In the genomic region with DNA sequence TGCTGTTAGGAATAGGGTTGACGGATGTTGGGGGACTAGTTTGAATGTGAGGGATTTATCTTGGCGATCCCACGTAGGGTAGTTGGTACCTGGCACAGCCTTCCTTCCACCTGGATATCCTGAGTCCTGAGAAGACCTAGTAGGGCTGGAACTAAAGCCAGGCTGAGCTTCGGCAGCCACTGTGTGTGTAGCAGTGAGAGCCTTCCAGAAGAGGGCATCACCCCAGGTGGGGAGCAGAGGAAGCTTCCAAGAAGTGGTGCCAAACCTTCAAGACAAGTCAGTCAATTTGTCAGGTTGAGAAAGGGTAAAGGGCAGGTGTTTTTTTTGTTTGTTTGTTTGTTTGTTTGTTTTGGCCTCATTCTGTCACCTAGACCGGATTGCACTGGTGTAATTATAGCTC, we compare ENCODE assay signal across 12 cellular contexts. TPM values are rescaled to one million over a fixed set of nuclear protein-coding genes. Genes with fewer than 3 reads are reported as not detected.
A peak's percentile ranks its signal among the peaks of the same experiment; 100 is the strongest.
DNase-seq lines count a peak whose midpoint lies in the region; ATAC-seq and TF ChIP-seq lines count a peak whose summit lies in the region.
"Had no signal": no experiment of that assay in that cellular context is flagged by ENCODE, and none has a peak within 500 bp of the region (broad histone marks: within the 10 kb centered on the region; RNA-seq: fewer than 3 reads in every experiment).

No MANE protein-coding gene starts in this region.

- no peaks in the 10 kb centered on the region for H3K27me3 ChIP-seq in CD8-positive, alpha-beta memory T cell (ENCODE audit: insufficient read depth, low read length, poor library complexity, severe bottlenecking)
- H3K27me3 ChIP-seq in HCT116 (ENCODE audit: insufficient read depth, low read length) = no peaks in the 10 kb centered on the region
- H3K27me3 ChIP-seq: right atrium auricular region had no signal

- RAD21 ChIA-PET in HCT116 (lab: Charles Lee; ENCODE audit: low non-redundant PET in 1 of 2, low total read pairs in 2 of 2, uncharacterized antibody in 2 of 2, unreplicated experiment in 2 of 2) = interaction anchor here in 1 of 2 experiments (0.7 to 1.4 kb wide), 2 partner anchors 58 to 300 kb away, joined by 3 read pairs; no protein-coding TSS in a partner anchor

- H3K4me2 ChIP-seq in HCT116 (ENCODE audit: low read length) = no peak overlapping the region

- no peaks in the 10 kb centered on the region for H3K9me3 ChIP-seq in CD8-positive, alpha-beta memory T cell (ENCODE audit: low read length)
- no peaks in the 10 kb centered on the region; a peak in 1 of 4 replicates for H3K9me3 ChIP-seq in HCT116 (ENCODE audit: control insufficient read depth in 1 of 2, insufficient read depth in 1 of 2, low read depth in 1 of 2, low read length in 2 of 2)
- H3K9me3 ChIP-seq: right atrium auricular region had no signal

- no peak overlapping the region for H3K27ac ChIP-seq in CD8-positive, alpha-beta memory T cell (ENCODE audit: low read depth, low read length)
- H3K27ac ChIP-seq in HCT116 (ENCODE audit: low read depth, low read length) = no peak overlapping the region
- H3K27ac ChIP-seq: right atrium auricular region had no signal

- H3K27ac Mint-ChIP-seq in CD8-positive, alpha-beta memory T cell = peak overlapping the region in 7 of 8 donors; percentile 20 to 83 (median 72)
- no peak overlapping the region for H3K27ac Mint-ChIP-seq in WTC11

- ATAC-seq in HCT116 (peak; percentile 75), WTC11 (peak; percentile 57), HG03378 (IDR thresholded peaks at IDR 0.05; ENCODE audit: unreplicated experiment) (no peak)

- peaks cover 0 to 7% (median 0%) of the 10 kb centered on the region in 5 donors for H3K9me3 Mint-ChIP-seq in CD8-positive, alpha-beta memory T cell
- peaks cover 17% of the 10 kb centered on the region for H3K9me3 Mint-ChIP-seq in WTC11

- H3K36me3 Mint-ChIP-seq in CD8-positive, alpha-beta memory T cell = no peaks in the 10 kb centered on the region
- peaks cover 29% of the 10 kb centered on the region for H3K36me3 Mint-ChIP-seq in WTC11
- H3K36me3 Mint-ChIP-seq: CD14-positive monocyte had no signal

- no peaks in the 10 kb centered on the region for H3K9me2 ChIP-seq in HCT116 (ENCODE audit: insufficient read depth)

- peaks cover 20% of the 10 kb centered on the region for H3K4me1 ChIP-seq in CD8-positive, alpha-beta memory T cell (ENCODE audit: insufficient read depth, low read length)
- H3K4me1 ChIP-seq in HCT116 (ENCODE audit: control insufficient read depth in 1 of 2, insufficient read depth in 2 of 2, low read length in 2 of 2) = peaks cover 0 to 7% of the 10 kb centered on the region in 2 experiments; a peak in 1 of 4 replicates
- H3K4me1 ChIP-seq: right atrium auricular region had no signal

- BruUV-seq in HCT116 (replicated peaks; lab: Mats Ljungman, UMichigan) = no TSS peak

- no peaks in the 10 kb centered on the region for H4K20me1 ChIP-seq in HCT116 (ENCODE audit: insufficient read depth)

- TF ChIP-seq CTCF in HCT116 (IDR thresholded peaks at IDR 0.05 in 2 of 3, conservative IDR thresholded peaks at IDR 0.05 in 1 of 3; ENCODE audit: borderline replicate concordance in 1 of 3, insufficient read depth in 1 of 3, low read depth in 2 of 3, low read length in 2 of 3) (peak; percentile 16 to 30 (median 26); a peak in 3 of 6 replicates), WTC11 (IDR thresholded peaks at IDR 0.05) (no peak)

- CTCF ChIA-PET in CD8-positive, alpha-beta memory T cell (lab: Charles Lee) = interaction anchor here (1.2 to 1.3 kb wide), 2 partner anchors 82 to 245 kb away, joined by 3 to 5 read pairs; no protein-coding TSS in a partner anchor
- CTCF ChIA-PET in HCT116 (lab: Charles Lee) = interaction anchor here (1.1 to 2.8 kb wide), 5 partner anchors 8 to 301 kb away, joined by 3 to 32 read pairs (median 8); no protein-coding TSS in a partner anchor
- CTCF ChIA-PET in WTC11 (lab: Charles Lee) = interaction anchor here (1.0 to 4.5 kb wide), 15 partner anchors 8 to 485 kb away, joined by 3 to 63 read pairs (median 5); no protein-coding TSS in a partner anchor

- H3K9ac ChIP-seq in HCT116 (ENCODE audit: low read length) = no peak overlapping the region

- no peaks in the 10 kb centered on the region for H3K36me3 ChIP-seq in CD8-positive, alpha-beta memory T cell (ENCODE audit: insufficient read depth, low read length)
- no peaks in the 10 kb centered on the region for H3K36me3 ChIP-seq in HCT116 (ENCODE audit: control insufficient read depth in 1 of 2, insufficient read depth in 2 of 2, low read length in 2 of 2)
- H3K36me3 ChIP-seq: right atrium auricular region had no signal

- intact Hi-C loops in HCT116 (cut with micrococcal nuclease) = no loop called here

- no peaks in the 10 kb centered on the region for H3K79me2 ChIP-seq in HCT116 (ENCODE audit: insufficient read depth, low read length)

- DNase-seq in CD8-positive, alpha-beta memory T cell = no peak
- DNase-seq in HCT116 (ENCODE audit: low read depth, low spot score) (no peak), WTC11 (ENCODE audit: low spot score) (no peak), iPS-NIHi11 (ENCODE audit: low spot score) (peak; percentile 57), hepatic stellate cell (ENCODE audit: low spot score) (no peak), NOMO-1 treated with DMSO at 0.1 percent for 48 hours (lab: John Stamatoyannopoulos, UW; ENCODE audit: unreplicated experiment) (no peak), NCI-H1105 (lab: John Stamatoyannopoulos, UW) (no peak)
- DNase-seq: cortex of kidney, NCI-H345 had no signal

- peaks cover 35 to 43% (median 35%) of the 10 kb centered on the region in 3 donors for H3K4me1 Mint-ChIP-seq in CD8-positive, alpha-beta memory T cell
- peaks cover 15% of the 10 kb centered on the region for H3K4me1 Mint-ChIP-seq in WTC11

- TF ChIP-seq RAD21 in HCT116 (IDR thresholded peaks at IDR 0.05; ENCODE audit: low read depth) = no peak

- H3K4me3 Mint-ChIP-seq in CD8-positive, alpha-beta memory T cell = peak overlapping the region in 3 of 7 donors; percentile 22 to 65 (median 42)
- no peak overlapping the region for H3K4me3 Mint-ChIP-seq in WTC11
- H3K4me3 Mint-ChIP-seq: CD14-positive monocyte had no signal

- no peak overlapping the region for H3K4me3 ChIP-seq in CD8-positive, alpha-beta memory T cell (ENCODE audit: low read length)
- no peak overlapping the region for H3K4me3 ChIP-seq in HCT116 (replicated peaks in 1 of 2; ENCODE audit: low read depth in 1 of 2, low read length in 2 of 2)
- H3K4me3 ChIP-seq: right atrium auricular region had no signal

- no peak for TF ChIP-seq POLR2A in HCT116 (IDR thresholded peaks at IDR 0.05; ENCODE audit: borderline replicate concordance, extremely low read depth, insufficient read depth, insufficient read length)

- POLR2A ChIA-PET in CD8-positive, alpha-beta memory T cell (lab: Charles Lee) = no interaction called here
- POLR2A ChIA-PET in HCT116 (lab: Charles Lee) = interaction anchor here (1.7 kb wide), 1 partner anchor 300 kb away, joined by 6 read pairs; no protein-coding TSS in a partner anchor
- POLR2A ChIA-PET in WTC11 (lab: Charles Lee) = interaction anchor here (0.7 kb wide), 1 partner anchor 282 kb away, joined by 3 read pairs; no protein-coding TSS in a partner anchor

- no peak overlapping the region for H2AFZ ChIP-seq in HCT116 (ENCODE audit: low read depth, low read length, poor library complexity, severe bottlenecking)

- peaks cover 7 to 11% of the 10 kb centered on the region in 2 donors for H3K27me3 Mint-ChIP-seq in CD8-positive, alpha-beta memory T cell
- H3K27me3 Mint-ChIP-seq in WTC11 (ENCODE audit: low read depth) = no peaks in the 10 kb centered on the region; the same call in 1 of the 2 replicates

TF ChIP-seq in HCT116, 20 proteins besides CTCF, POLR2A, EP300 and RAD21 (continues in another document):
- no peak for TF ChIP-seq ZNF274 (IDR thresholded peaks at IDR 0.05; ENCODE audit: low read depth, low read length)
- no peak for TF ChIP-seq TCF7L2 (IDR thresholded peaks at IDR 0.05; ENCODE audit: borderline replicate concordance, extremely low read depth, insufficient read depth, insufficient read length)
- TF ChIP-seq POLR2AphosphoS5 (IDR thresholded peaks at IDR 0.05; ENCODE audit: low read depth, low read length) = no peak
- TF ChIP-seq SRF (IDR thresholded peaks at IDR 0.05; ENCODE audit: low read depth) = no peak

TF ChIP-seq in WTC11, 78 proteins besides CTCF, POLR2A, EP300 and RAD21:
- TF ChIP-seq, protein P1, sequence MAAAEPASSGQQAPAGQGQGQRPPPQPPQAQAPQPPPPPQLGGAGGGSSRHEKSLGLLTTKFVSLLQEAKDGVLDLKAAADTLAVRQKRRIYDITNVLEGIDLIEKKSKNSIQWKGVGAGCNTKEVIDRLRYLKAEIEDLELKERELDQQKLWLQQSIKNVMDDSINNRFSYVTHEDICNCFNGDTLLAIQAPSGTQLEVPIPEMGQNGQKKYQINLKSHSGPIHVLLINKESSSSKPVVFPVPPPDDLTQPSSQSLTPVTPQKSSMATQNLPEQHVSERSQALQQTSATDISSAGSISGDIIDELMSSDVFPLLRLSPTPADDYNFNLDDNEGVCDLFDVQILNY (CRISPR knock-in tag; IDR thresholded peaks at IDR 0.05) = no peak
- TF ChIP-seq, protein P2, sequence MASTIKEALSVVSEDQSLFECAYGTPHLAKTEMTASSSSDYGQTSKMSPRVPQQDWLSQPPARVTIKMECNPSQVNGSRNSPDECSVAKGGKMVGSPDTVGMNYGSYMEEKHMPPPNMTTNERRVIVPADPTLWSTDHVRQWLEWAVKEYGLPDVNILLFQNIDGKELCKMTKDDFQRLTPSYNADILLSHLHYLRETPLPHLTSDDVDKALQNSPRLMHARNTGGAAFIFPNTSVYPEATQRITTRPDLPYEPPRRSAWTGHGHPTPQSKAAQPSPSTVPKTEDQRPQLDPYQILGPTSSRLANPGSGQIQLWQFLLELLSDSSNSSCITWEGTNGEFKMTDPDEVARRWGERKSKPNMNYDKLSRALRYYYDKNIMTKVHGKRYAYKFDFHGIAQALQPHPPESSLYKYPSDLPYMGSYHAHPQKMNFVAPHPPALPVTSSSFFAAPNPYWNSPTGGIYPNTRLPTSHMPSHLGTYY (CRISPR knock-in tag; IDR thresholded peaks at IDR 0.05) = no peak
- no peak for TF ChIP-seq SOX15 (CRISPR knock-in tag; IDR thresholded peaks at IDR 0.05)
TF ChIP-seq in WTC11: peak in this region for 0.

RNA-seq across cellular contexts. Expression of a gene that starts 1.2 kb away (rescaled TPM):
- 1 to 10 TPM; 3.5 TPM for total RNA-seq in CD8-positive, alpha-beta memory T cell
- polyA plus RNA-seq in CD8-positive, alpha-beta memory T cell = 99.3 TPM
- total RNA-seq in HCT116 (2021; ENCODE audit: unreplicated experiment) (not detected), WTC11 (2021) (0.24 TPM in 1 of 3 replicates, not detected in the others)
- polyA plus RNA-seq in HCT116 (2012) = not detected in 2 replicates

RNA-seq across cellular contexts. Expression of a gene that starts 25.6 kb away (rescaled TPM):
- total RNA-seq in CD8-positive, alpha-beta memory T cell = not detected
- polyA plus RNA-seq in CD8-positive, alpha-beta memory T cell = not detected
- total RNA-seq in HCT116 (2021; ENCODE audit: unreplicated experiment) (8.7 TPM), WTC11 (2021) (0.18 TPM in 1 of 3 replicates, not detected in the others)
- polyA plus RNA-seq in HCT116 (2012) = 5.9 and 7.1 TPM in 2 replicates
- polyA plus RNA-seq: CD14-positive monocyte had no signal
